14 cellular contexts compared by ENCODE assay signal in genomic region chr6:3075522-3076113, GRCh38. TPM values are rescaled to one million over a fixed set of nuclear protein-coding genes. Genes with fewer than 3 reads are reported as not detected.
DNase-seq lines count a peak whose midpoint lies in the region; ATAC-seq, FAIRE-seq and TF ChIP-seq lines count a peak whose summit lies in the region.
"Had no signal": no experiment of that assay in that cellular context is flagged by ENCODE, and none has a peak within 500 bp of the region (broad histone marks: within the 10 kb centered on the region; RNA-seq: fewer than 3 reads in every experiment).

No MANE protein-coding gene starts in this region.

- peak overlapping the region; percentile 54 to 85 (median 71); a peak in 21 of 22 replicates for H3K4me2 ChIP-seq in BLaER1 treated with 17β-estradiol and CSF1 and Interleukin-3, amounts not matched to agents 10 nM and 100 nM

- FAIRE-seq in D721Med (lab: Jason Lieb, UNC), result no peak

- H3K4me1 ChIP-seq in BLaER1 treated with 17β-estradiol and CSF1 and Interleukin-3, amounts not matched to agents 10 nM and 100 nM, result peaks cover 43 to 64% (median 51%) of the 10 kb centered on the region in 10 experiments
- H3K4me1 ChIP-seq in HUES6 (ENCODE audit: control insufficient read depth, insufficient read depth, low read length) (peaks cover 34% of the 10 kb centered on the region), liver (ENCODE audit: control insufficient read depth in 4 of 4, insufficient read depth in 4 of 4, low read length in 3 of 4) (peaks cover 2 to 32% (median 17%) of the 10 kb centered on the region in 4 donors)

- H3K27ac ChIP-seq in BLaER1 treated with 17β-estradiol and CSF1 and Interleukin-3, amounts not matched to agents 10 nM and 100 nM, result peak overlapping the region in 9 of 11 experiments; percentile 7 to 68 (median 58); a peak in 16 of 22 replicates
- H3K27ac ChIP-seq in HUES6 (ENCODE audit: low read depth, low read length) (peak overlapping the region; percentile 99), liver (ENCODE audit: low read depth in 1 of 2, low read length in 2 of 2) (peak overlapping the region; percentile 8 to 29)
- H3K27ac ChIP-seq: body of pancreas, WERI-Rb-1 had no signal

- no peak for TF ChIP-seq RAD21 in liver (IDR thresholded peaks at IDR 0.05)

- H3K9me3 Mint-ChIP-seq in activated naive CD4-positive, alpha-beta T cell treated with anti-CD3 and anti-CD28 coated beads, Interleukin-2, amount 50 U/mL, for 72 hours, result no peaks in the 10 kb centered on the region

- H3K27ac Mint-ChIP-seq in activated naive CD4-positive, alpha-beta T cell treated with anti-CD3 and anti-CD28 coated beads, Interleukin-2, amount 50 U/mL, for 72 hours, result peak overlapping the region; percentile 84 to 86

- peaks cover 17 to 20% of the 10 kb centered on the region in 2 donors for H3K36me3 Mint-ChIP-seq in activated naive CD4-positive, alpha-beta T cell treated with anti-CD3 and anti-CD28 coated beads, Interleukin-2, amount 50 U/mL, for 72 hours

- ATAC-seq in activated naive CD4-positive, alpha-beta T cell treated with anti-CD3 and anti-CD28 coated beads, Interleukin-2, amount 50 U/mL, for 72 hours, result peak in 1 of 2 donors; percentile 59
- ATAC-seq: body of pancreas, mucosa of descending colon had no signal

- no peaks in the 10 kb centered on the region for H3K27me3 ChIP-seq in BLaER1 treated with 17β-estradiol and CSF1 and Interleukin-3, amounts not matched to agents 10 nM and 100 nM
- H3K27me3 ChIP-seq in HUES6 (ENCODE audit: control insufficient read depth, insufficient read depth, low read length) (no peaks in the 10 kb centered on the region), liver (ENCODE audit: control insufficient read depth in 4 of 4, insufficient read depth in 4 of 4, low read length in 3 of 4) (no peaks in the 10 kb centered on the region)
- H3K27me3 ChIP-seq: body of pancreas had no signal

- H4K20me1 ChIP-seq in BLaER1 treated with 17β-estradiol and CSF1 and Interleukin-3, amounts not matched to agents 10 nM and 100 nM, result peaks cover 0 to 90% (median 33%) of the 10 kb centered on the region in 11 experiments; a peak in 14 of 22 replicates

- H3K4me3 ChIP-seq in BLaER1 treated with 17β-estradiol and CSF1 and Interleukin-3, amounts not matched to agents 10 nM and 100 nM, result peak overlapping the region in 1 of 10 experiments; percentile 10; a peak in 2 of 20 replicates
- H3K4me3 ChIP-seq in HUES6 (ENCODE audit: low read depth, low read length) (no peak overlapping the region), liver (ENCODE audit: low read depth in 1 of 3, low read length in 3 of 3) (no peak overlapping the region)
- H3K4me3 ChIP-seq: body of pancreas, mucosa of descending colon had no signal

- no peak for DNase-seq in activated naive CD4-positive, alpha-beta T cell treated with anti-CD3 and anti-CD28 coated beads, Interleukin-2, amount 50 U/mL, for 72 hours (ENCODE audit: low spot score in 2 of 2)
- DNase-seq in D721Med (ENCODE audit: insufficient read length, low spot score), result no peak
- no peak for DNase-seq in NCI-H82 treated with DMSO at 0.1 percent for 48 hours (lab: John Stamatoyannopoulos, UW; ENCODE audit: unreplicated experiment)
- no peak for DNase-seq in stimulated activated naive CD4-positive, alpha-beta T cell treated with Interleukin-2 at 50 U/mL for 16 hours (lab: John Stamatoyannopoulos, UW)
- DNase-seq in stimulated activated CD8-positive, alpha-beta memory T cell treated with anti-CD3 and anti-CD28 coated beads, Interleukin-4, amount 100 ng/mL, for 48 hours, result no peak
- DNase-seq: body of pancreas; DMS79; mucosa of descending colon; NCI-H82; stimulated activated CD4-positive, alpha-beta T cell treated with anti-CD3 and anti-CD28 coated beads, Interleukin-4, amount 100 ng/mL, for 24 hours; WERI-Rb-1 had no signal

- 30% methylated on average over 4 of the region's 4 CpGs for WGBS in liver

- H3K9ac ChIP-seq in BLaER1 treated with 17β-estradiol and CSF1 and Interleukin-3, amounts not matched to agents 10 nM and 100 nM, result peak overlapping the region in 10 of 11 experiments; percentile 2 to 52 (median 32); a peak in 11 of 22 replicates
- H3K9ac ChIP-seq in HUES6 (ENCODE audit: low read length), result peak overlapping the region; percentile 68
- no peak overlapping the region for H3K9ac ChIP-seq in liver (ENCODE audit: low read depth in 1 of 2, low read length in 2 of 2)

- H3K9me3 ChIP-seq in BLaER1 treated with 17β-estradiol and CSF1 and Interleukin-3, amounts not matched to agents 10 nM and 100 nM (replicated peaks in 1 of 11), result peaks cover 0 to 14% (median 10%) of the 10 kb centered on the region in 11 experiments; a peak in 10 of 22 replicates
- H3K9me3 ChIP-seq in HUES6 (ENCODE audit: control insufficient read depth, insufficient read depth, low read depth, low read length), result peaks cover 33% of the 10 kb centered on the region; the same call in 1 of the 2 replicates
- H3K9me3 ChIP-seq in liver (ENCODE audit: control insufficient read depth in 4 of 4, low read length in 3 of 4), result no peaks in the 10 kb centered on the region
- H3K9me3 ChIP-seq: body of pancreas, mucosa of descending colon had no signal

- TF ChIP-seq CTCF in liver (IDR thresholded peaks at IDR 0.05; ENCODE audit: low read depth, low read length, missing input control) (no peak), D721Med (IDR thresholded peaks at IDR 0.05; ENCODE audit: insufficient read depth, missing control alignments) (no peak)

- peaks cover 40 to 73% (median 54%) of the 10 kb centered on the region in 11 experiments for H3K36me3 ChIP-seq in BLaER1 treated with 17β-estradiol and CSF1 and Interleukin-3, amounts not matched to agents 10 nM and 100 nM
- peaks cover 48% of the 10 kb centered on the region for H3K36me3 ChIP-seq in HUES6 (ENCODE audit: control insufficient read depth, insufficient read depth, low read length)
- peaks cover 10 to 31% (median 26%) of the 10 kb centered on the region in 4 donors for H3K36me3 ChIP-seq in liver (ENCODE audit: control insufficient read depth in 4 of 4, insufficient read depth in 3 of 4, low read depth in 1 of 4, low read length in 3 of 4)

TF ChIP-seq in liver, 16 proteins besides CTCF, POLR2A, EP300 and RAD21 (continues in another document):
- TF ChIP-seq, protein P1, sequence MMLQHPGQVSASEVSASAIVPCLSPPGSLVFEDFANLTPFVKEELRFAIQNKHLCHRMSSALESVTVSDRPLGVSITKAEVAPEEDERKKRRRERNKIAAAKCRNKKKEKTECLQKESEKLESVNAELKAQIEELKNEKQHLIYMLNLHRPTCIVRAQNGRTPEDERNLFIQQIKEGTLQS (IDR thresholded peaks at IDR 0.05), result no peak
- peak; percentile 50 to 55 for TF ChIP-seq RXRA (IDR thresholded peaks at IDR 0.05)
- no peak for TF ChIP-seq YY1 (IDR thresholded peaks at IDR 0.05)
- no peak for TF ChIP-seq FOXA2 (IDR thresholded peaks at IDR 0.05)
- TF ChIP-seq GABPA (IDR thresholded peaks at IDR 0.05 in 1 of 2, conservative IDR thresholded peaks at IDR 0.05 in 1 of 2), result peak; percentile 63 to 82
- TF ChIP-seq NR2F2 (IDR thresholded peaks at IDR 0.05), result no peak
- TF ChIP-seq JUND (IDR thresholded peaks at IDR 0.05), result no peak
- TF ChIP-seq ZBTB33 (IDR thresholded peaks at IDR 0.05), result no peak
- TF ChIP-seq FOXA1 (IDR thresholded peaks at IDR 0.05), result no peak
- TF ChIP-seq SP1 (IDR thresholded peaks at IDR 0.05), result peak; percentile 43
- peak; percentile 18 for TF ChIP-seq MAX (IDR thresholded peaks at IDR 0.05)
- peak in 1 of 2 donors; percentile 14 for TF ChIP-seq EGR1 (IDR thresholded peaks at IDR 0.05; ENCODE audit: low read depth in 2 of 2)
- TF ChIP-seq TAF1 (conservative IDR thresholded peaks at IDR 0.05), result no peak
- TF ChIP-seq HNF4A (conservative IDR thresholded peaks at IDR 0.05), result peak; percentile 72 to 73
- no peak for TF ChIP-seq HNF4G (IDR thresholded peaks at IDR 0.05)

RNA-seq across cellular contexts. Expression of gene RIPK1, which starts 7.3 kb away (rescaled TPM):
- 10 to 100 TPM; 12.1 to 16.0 TPM for total RNA-seq in activated naive CD4-positive, alpha-beta T cell treated with anti-CD3 and anti-CD28 coated beads, Interleukin-2, amount 50 U/mL, for 72 hours
- 10 to 100 TPM; 14.0 to 27.2 TPM for total RNA-seq in liver
- 10 to 100 TPM in 1 of 2 donors, 1 to 10 TPM in 1; 6.7 to 12.6 TPM for polyA plus RNA-seq in liver

RNA-seq across cellular contexts. Expression of gene BPHL, which starts 42.9 kb away (rescaled TPM):
- 10 to 100 TPM in 1 of 2 donors, 1 to 10 TPM in 1; 6.8 to 15.3 TPM for total RNA-seq in activated naive CD4-positive, alpha-beta T cell treated with anti-CD3 and anti-CD28 coated beads, Interleukin-2, amount 50 U/mL, for 72 hours
- total RNA-seq in liver, result 10 to 100 TPM; 16.0 to 33.4 TPM
- polyA plus RNA-seq in liver, result 10 to 100 TPM; 29.6 to 90.8 TPM

Comparison
In these comparisons a context has a peak if more than half of its experiments do, and no peak if none do; other contexts are left out.
1. H3K27ac ChIP-seq: peak in every context shown above with its lines; median percentile 99 in HUES6; 58 in BLaER1 treated with 17β-estradiol and CSF1 and Interleukin-3, amounts not matched to agents 10 nM and 100 nM; 18 in liver.
2. H3K9ac ChIP-seq: peak in BLaER1 treated with 17β-estradiol and CSF1 and Interleukin-3, amounts not matched to agents 10 nM and 100 nM (10 of 11) and HUES6 (single experiment); none in liver (0 of 2).